In the genomic region with DNA sequence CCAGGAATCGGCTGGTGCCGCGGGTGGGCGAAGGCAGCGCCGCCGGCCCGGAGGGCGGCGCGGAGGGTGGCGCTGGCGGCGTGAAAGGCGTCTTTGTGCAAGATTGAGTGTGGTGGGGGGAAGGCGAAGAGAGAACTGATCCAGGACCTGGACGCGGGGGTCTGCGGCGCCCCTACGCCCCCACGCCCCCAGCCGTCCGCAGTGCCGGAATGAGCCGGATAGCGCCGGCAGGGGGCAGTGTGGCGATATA, we compare ENCODE assay signal across 8 cellular contexts. TPM values are rescaled to one million over a fixed set of nuclear protein-coding genes. Genes with fewer than 3 reads are reported as not detected.
A peak's percentile ranks its signal among the peaks of the same experiment; 100 is the strongest.
DNase-seq lines count a peak whose midpoint lies in the region; ATAC-seq and TF ChIP-seq lines count a peak whose summit lies in the region.

No MANE protein-coding gene starts in this region.

- H3K4me3 Mint-ChIP-seq in activated CD8-positive, alpha-beta T cell treated with anti-CD3 and anti-CD28 coated beads for 36 hours, result peak overlapping the region; percentile 78
- H3K4me3 Mint-ChIP-seq in naive thymus-derived CD8-positive, alpha-beta T cell, result peak overlapping the region; percentile 68 to 97 (median 92)

- POLR2A ChIA-PET in HEK293 (lab: Yijun Ruan, JAX), result interaction anchor here (2.2 kb wide), 1 partner anchor 27 kb away, joined by 9 read pairs; no protein-coding TSS in a partner anchor
- POLR2A ChIA-PET in activated CD8-positive, alpha-beta T cell treated with anti-CD3 and anti-CD28 coated beads for 36 hours (lab: Charles Lee), result no interaction called here
- POLR2A ChIA-PET in naive thymus-derived CD8-positive, alpha-beta T cell (lab: Charles Lee), result no interaction called here

- peak overlapping the region; percentile 92; the same call in 1 of the 2 replicates for H3K27ac ChIP-seq in HEK293 (ENCODE audit: extremely low read depth, low read depth, low read length)
- H3K27ac ChIP-seq in transverse colon, result peak overlapping the region; percentile 84 to 99 (median 98)

- peaks cover 10% of the 10 kb centered on the region for H3K27me3 ChIP-seq in transverse colon

- no peaks in the 10 kb centered on the region for H3K9me3 Mint-ChIP-seq in activated CD8-positive, alpha-beta T cell treated with anti-CD3 and anti-CD28 coated beads for 36 hours
- no peaks in the 10 kb centered on the region for H3K9me3 Mint-ChIP-seq in naive thymus-derived CD8-positive, alpha-beta T cell

- H3K27ac Mint-ChIP-seq in activated CD8-positive, alpha-beta T cell treated with anti-CD3 and anti-CD28 coated beads for 36 hours, result no peak overlapping the region
- H3K27ac Mint-ChIP-seq in naive thymus-derived CD8-positive, alpha-beta T cell, result peak overlapping the region in 1 of 10 donors; percentile 7

- no peak for ATAC-seq in activated CD8-positive, alpha-beta T cell treated with anti-CD3 and anti-CD28 coated beads for 36 hours
- no peak for ATAC-seq in naive thymus-derived CD8-positive, alpha-beta T cell
- ATAC-seq in GM18909 (IDR thresholded peaks at IDR 0.05; ENCODE audit: poor library complexity, unreplicated experiment), result no peak

- DNase-seq in activated CD8-positive, alpha-beta T cell treated with anti-CD3 and anti-CD28 coated beads for 36 hours, result no peak
- no peak for DNase-seq in epithelial cell of proximal tubule (ENCODE audit: low read depth)
- DNase-seq in naive thymus-derived CD8-positive, alpha-beta T cell, result peak in 9 of 10 donors; percentile 26 to 79 (median 47)
- DNase-seq in transverse colon, result peak; percentile 68
- DNase-seq in DMS114 treated with DMSO at 0.1 percent for 48 hours (lab: John Stamatoyannopoulos, UW; ENCODE audit: unreplicated experiment), result no peak
- DNase-seq in NCI-H2081 treated with DMSO at 0.1 percent for 48 hours (lab: John Stamatoyannopoulos, UW), result no peak

- H3K4me1 ChIP-seq in HEK293 (ENCODE audit: control insufficient read depth, insufficient read depth, low read length) (peaks cover 9% of the 10 kb centered on the region), transverse colon (peaks cover 0 to 39% (median 15%) of the 10 kb centered on the region in 4 donors)

- peaks cover 37% of the 10 kb centered on the region for H3K27me3 Mint-ChIP-seq in activated CD8-positive, alpha-beta T cell treated with anti-CD3 and anti-CD28 coated beads for 36 hours
- peaks cover 10 to 44% (median 24%) of the 10 kb centered on the region in 5 donors for H3K27me3 Mint-ChIP-seq in naive thymus-derived CD8-positive, alpha-beta T cell

- no peak for TF ChIP-seq EP300 in transverse colon (IDR thresholded peaks at IDR 0.05; ENCODE audit: low read depth)

- no peaks in the 10 kb centered on the region for H3K9me3 ChIP-seq in HEK293 (ENCODE audit: control insufficient read depth, insufficient read depth, low read depth, low read length)
- no peaks in the 10 kb centered on the region for H3K9me3 ChIP-seq in transverse colon

- H3K4me1 Mint-ChIP-seq in activated CD8-positive, alpha-beta T cell treated with anti-CD3 and anti-CD28 coated beads for 36 hours (ENCODE audit: low read depth), result peaks cover 25% of the 10 kb centered on the region
- H3K4me1 Mint-ChIP-seq in naive thymus-derived CD8-positive, alpha-beta T cell, result peaks cover 31 to 55% (median 40%) of the 10 kb centered on the region in 4 donors

- no peaks in the 10 kb centered on the region for H3K36me3 Mint-ChIP-seq in activated CD8-positive, alpha-beta T cell treated with anti-CD3 and anti-CD28 coated beads for 36 hours (ENCODE audit: low read depth)
- H3K36me3 Mint-ChIP-seq in naive thymus-derived CD8-positive, alpha-beta T cell, result no peaks in the 10 kb centered on the region

- in situ Hi-C loops in transverse colon (cut with MboI; ENCODE audit: low pct_ligation_motif_present in 1 of 4, low pct_unique_long_range_greater_than_20kb in 1 of 4, low sequenced_read_pairs in 3 of 4), result loop anchor here in 2 of 4 donors (25.0 kb wide), 2 partner anchors 1232 to 1582 kb away; partner anchors contain the start of gene RIOK2 (in 1 of the 2)

- intact Hi-C loops in activated CD8-positive, alpha-beta T cell treated with anti-CD3 and anti-CD28 coated beads for 36 hours (cut with micrococcal nuclease), result no loop called here
- intact Hi-C loops in transverse colon (cut with DNase I; ENCODE audit: low total_unique reads), result no loop called here

- no peak for TF ChIP-seq POLR2A in transverse colon (IDR thresholded peaks at IDR 0.05)

- 0% methylated on average over 27 of the region's 29 CpGs; no CpG with 5 or more reads in 1 of the 2 donors for WGBS in transverse colon (ENCODE audit: low coverage in 1 of 2), 2 donors

- H3K36me3 ChIP-seq in HEK293 (ENCODE audit: control insufficient read depth in 2 of 2, insufficient read depth in 1 of 2, low read length in 2 of 2), result no peaks in the 10 kb centered on the region
- no peaks in the 10 kb centered on the region for H3K36me3 ChIP-seq in transverse colon

- CTCF ChIA-PET in HEK293 (lab: Yijun Ruan, JAX), result interaction anchor here (0.6 to 5.9 kb wide), 37 partner anchors 9 to 1588 kb away, joined by 3 to 64 read pairs (median 5); no protein-coding TSS in a partner anchor
- CTCF ChIA-PET in activated CD8-positive, alpha-beta T cell treated with anti-CD3 and anti-CD28 coated beads for 36 hours (lab: Charles Lee), result interaction anchor here (0.9 to 10.6 kb wide), 26 partner anchors 9 to 1537 kb away, joined by 3 to 228 read pairs (median 4); no protein-coding TSS in a partner anchor

- TF ChIP-seq CTCF in HEK293 (tag by site-specific recombination; IDR thresholded peaks at IDR 0.05) (peak; percentile 90), epithelial cell of proximal tubule (conservative IDR thresholded peaks at IDR 0.05; ENCODE audit: low read depth, low read length) (peak; percentile 65), transverse colon (IDR thresholded peaks at IDR 0.05) (peak; percentile 69 to 73 (median 73))
- no peak for TF ChIP-seq CTCF in activated CD8-positive, alpha-beta T cell treated with anti-CD3 and anti-CD28 coated beads for 36 hours (IDR thresholded peaks at IDR 0.05)

- H3K4me3 ChIP-seq in HEK293 (ENCODE audit: low read depth, low read length), result peak overlapping the region; percentile 53
- H3K4me3 ChIP-seq in epithelial cell of proximal tubule (ENCODE audit: low read depth, low read length), result peak overlapping the region; percentile 86
- H3K4me3 ChIP-seq in transverse colon, result peak overlapping the region; percentile 30 to 67 (median 63)

TF ChIP-seq in HEK293, 187 proteins besides CTCF, POLR2A, EP300 and RAD21 (continues in another document):
- TF ChIP-seq KLF1 (tag by site-specific recombination; IDR thresholded peaks at IDR 0.05) (peak; percentile 47; the same call in 1 of the 2 replicates), ZXDB (tag by site-specific recombination; IDR thresholded peaks at IDR 0.05) (no peak), ZNF518A (tag by site-specific recombination; conservative IDR thresholded peaks at IDR 0.05; ENCODE audit: low read depth) (no peak)
- TF ChIP-seq, protein P1, sequence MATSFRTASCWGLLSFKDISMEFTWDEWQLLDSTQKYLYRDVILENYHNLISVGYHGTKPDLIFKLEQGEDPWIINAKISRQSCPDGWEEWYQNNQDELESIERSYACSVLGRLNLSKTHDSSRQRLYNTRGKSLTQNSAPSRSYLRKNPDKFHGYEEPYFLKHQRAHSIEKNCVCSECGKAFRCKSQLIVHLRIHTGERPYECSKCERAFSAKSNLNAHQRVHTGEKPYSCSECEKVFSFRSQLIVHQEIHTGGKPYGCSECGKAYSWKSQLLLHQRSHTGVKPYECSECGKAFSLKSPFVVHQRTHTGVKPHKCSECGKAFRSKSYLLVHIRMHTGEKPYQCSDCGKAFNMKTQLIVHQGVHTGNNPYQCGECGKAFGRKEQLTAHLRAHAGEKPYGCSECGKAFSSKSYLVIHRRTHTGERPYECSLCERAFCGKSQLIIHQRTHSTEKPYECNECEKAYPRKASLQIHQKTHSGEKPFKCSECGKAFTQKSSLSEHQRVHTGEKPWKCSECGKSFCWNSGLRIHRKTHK (tag by site-specific recombination; IDR thresholded peaks at IDR 0.05), result no peak

RNA-seq across cellular contexts. Expression of gene RGMB, which starts 4.5 kb away (rescaled TPM):
- total RNA-seq in activated CD8-positive, alpha-beta T cell treated with anti-CD3 and anti-CD28 coated beads for 36 hours, result 1 to 10 TPM; 1.6 to 1.9 TPM
- total RNA-seq in epithelial cell of proximal tubule (19.5 and 20.9 TPM in 2 replicates), transverse colon (100 to 1,000 TPM in 1 of 4 donors, 10 to 100 TPM in 3; 39.0 to 125 (median 50.3) TPM)
- total RNA-seq in naive thymus-derived CD8-positive, alpha-beta T cell, result 10 to 100 TPM; 23.0 to 25.0 TPM
- polyA plus RNA-seq in naive thymus-derived CD8-positive, alpha-beta T cell, result 1 to 10 TPM; 2.0 to 4.2 (median 3.6) TPM

Comparison
In these comparisons a context has a peak if more than half of its experiments do, and no peak if none do; other contexts are left out.
1. DNase-seq: peak in naive thymus-derived CD8-positive, alpha-beta T cell (9 of 10) and transverse colon (single experiment); none in activated CD8-positive, alpha-beta T cell treated with anti-CD3 and anti-CD28 coated beads for 36 hours (single experiment), epithelial cell of proximal tubule (single experiment), DMS114 treated with DMSO at 0.1 percent for 48 hours (single experiment) and NCI-H2081 treated with DMSO at 0.1 percent for 48 hours (single experiment).
2. Peak in every context shown above with its lines, with median percentiles within 50 percentile points of each other: H3K4me3 ChIP-seq.